Comparison of ENCODE assay signal across 18 cellular contexts in genomic region chr11:56905936-56906335, GRCh38.
DNase-seq lines count a peak whose midpoint lies in the region; ATAC-seq, FAIRE-seq and TF ChIP-seq lines count a peak whose summit lies in the region.
"Had no signal": no experiment of that assay in that cellular context is flagged by ENCODE, and none has a peak within 500 bp of the region (broad histone marks: within the 10 kb centered on the region; RNA-seq: fewer than 3 reads in every experiment).

No MANE protein-coding gene starts in this region.

- H3K36me3 ChIP-seq in breast epithelium = no peaks in the 10 kb centered on the region
- no peaks in the 10 kb centered on the region for H3K36me3 ChIP-seq in astrocyte (ENCODE audit: insufficient read depth, low read length)
- H3K36me3 ChIP-seq: BLaER1 had no signal

- no peaks in the 10 kb centered on the region for H3K27me3 ChIP-seq in breast epithelium
- no peaks in the 10 kb centered on the region for H3K27me3 ChIP-seq in astrocyte (ENCODE audit: insufficient read depth, low read length)
- H3K27me3 ChIP-seq: BLaER1 had no signal

- H3K27ac Mint-ChIP-seq in MCF 10A (ENCODE audit: low read depth, unreplicated experiment) (peak overlapping the region; percentile 76), astrocyte (ENCODE audit: unreplicated experiment) (no peak overlapping the region)
- H3K27ac Mint-ChIP-seq in activated T-cell treated with anti-CD3 and anti-CD28 coated beads, Interleukin-2, amount 50 U/mL, for 24 hours = no peak overlapping the region
- H3K27ac Mint-ChIP-seq: CD8-positive, alpha-beta memory T cell; HFFc6 had no signal

- no peaks in the 10 kb centered on the region for H4K20me1 ChIP-seq in astrocyte (ENCODE audit: insufficient read depth, low read length)
- H4K20me1 ChIP-seq: BLaER1 had no signal

- TF ChIP-seq POLR2A in breast epithelium (IDR thresholded peaks at IDR 0.05) = no peak

- no peaks in the 10 kb centered on the region for H3K4me1 ChIP-seq in breast epithelium
- peaks cover 1% of the 10 kb centered on the region for H3K4me1 ChIP-seq in astrocyte (ENCODE audit: insufficient read depth, low read length)
- H3K4me1 ChIP-seq: BLaER1 had no signal

- H3K4me2 ChIP-seq in astrocyte (ENCODE audit: low read length) = no peak overlapping the region
- H3K4me2 ChIP-seq: BLaER1 had no signal

- no TSS peak for BruUV-seq in MCF 10A (replicated peaks; lab: Mats Ljungman, UMichigan)

- peaks cover 24% of the 10 kb centered on the region for H3K4me1 Mint-ChIP-seq in MCF 10A (ENCODE audit: insufficient read depth, unreplicated experiment)
- H3K4me1 Mint-ChIP-seq in astrocyte (ENCODE audit: low read depth, unreplicated experiment) = peaks cover 14% of the 10 kb centered on the region
- H3K4me1 Mint-ChIP-seq in activated T-cell treated with anti-CD3 and anti-CD28 coated beads, Interleukin-2, amount 50 U/mL, for 24 hours (ENCODE audit: low read depth) = no peaks in the 10 kb centered on the region
- H3K4me1 Mint-ChIP-seq: CD8-positive, alpha-beta memory T cell had no signal

- H2AFZ ChIP-seq in astrocyte (ENCODE audit: low read depth, low read length) = no peak overlapping the region

- H3K4me3 Mint-ChIP-seq in MCF 10A (ENCODE audit: unreplicated experiment) (no peak overlapping the region), astrocyte (ENCODE audit: unreplicated experiment) (no peak overlapping the region)
- H3K4me3 Mint-ChIP-seq in activated T-cell treated with anti-CD3 and anti-CD28 coated beads, Interleukin-2, amount 50 U/mL, for 24 hours = no peak overlapping the region
- H3K4me3 Mint-ChIP-seq: CD8-positive, alpha-beta memory T cell; HFFc6 had no signal

- H3K79me2 ChIP-seq in astrocyte (ENCODE audit: insufficient read depth, low read length) = no peaks in the 10 kb centered on the region

- no peak overlapping the region for H3K4me3 ChIP-seq in breast epithelium
- H3K4me3 ChIP-seq in astrocyte (ENCODE audit: insufficient read depth, low read depth, low read length) = no peak overlapping the region
- H3K4me3 ChIP-seq: BLaER1 had no signal

- CTCF ChIA-PET in MCF 10A (lab: Yijun Ruan, JAX) = no interaction called here

- no peak overlapping the region for H3K9ac ChIP-seq in astrocyte (ENCODE audit: low read length)
- H3K9ac ChIP-seq: BLaER1 had no signal

- FAIRE-seq in astrocyte (lab: Jason Lieb, UNC) = no peak
- FAIRE-seq: GM19239 had no signal

- H3K9me3 ChIP-seq in breast epithelium (no peaks in the 10 kb centered on the region), astrocyte (ENCODE audit: insufficient read depth, low read depth, low read length) (no peaks in the 10 kb centered on the region)
- H3K9me3 ChIP-seq: BLaER1, Caco-2 had no signal

- no peaks in the 10 kb centered on the region for H3K9me3 Mint-ChIP-seq in MCF 10A (ENCODE audit: unreplicated experiment)
- H3K9me3 Mint-ChIP-seq in astrocyte (ENCODE audit: unreplicated experiment) = no peaks in the 10 kb centered on the region
- H3K9me3 Mint-ChIP-seq in activated T-cell treated with anti-CD3 and anti-CD28 coated beads, Interleukin-2, amount 50 U/mL, for 24 hours = no peaks in the 10 kb centered on the region
- H3K9me3 Mint-ChIP-seq: HFFc6 had no signal

- intact Hi-C loops in MCF 10A (cut with micrococcal nuclease) (loop anchor here (10.0 kb wide), 1 partner anchor 169 kb away; no protein-coding TSS in a partner anchor), breast epithelium (cut with DNase I; ENCODE audit: low total_unique reads) (no loop called here)

- no peak for TF ChIP-seq CTCF in MCF 10A (IDR thresholded peaks at IDR 0.05; ENCODE audit: unreplicated experiment)
- no peak for TF ChIP-seq CTCF in breast epithelium (IDR thresholded peaks at IDR 0.05)
- no peak for TF ChIP-seq CTCF in astrocyte (IDR thresholded peaks at IDR 0.05; ENCODE audit: insufficient read depth, low read depth, low read length)

- DNase-seq in MCF 10A (ENCODE audit: unreplicated experiment) = no peak
- no peak for DNase-seq in breast epithelium (ENCODE audit: low spot score in 2 of 2)
- DNase-seq in astrocyte (ENCODE audit: low read depth) = peak; percentile 18
- DNase-seq in epithelial cell of prostate (ENCODE audit: low read depth, low spot score) = peak; percentile 75
- DNase-seq in kidney glomerular epithelial cell (lab: John Stamatoyannopoulos, UW) = no peak
- no peak for DNase-seq in NCI-H345 treated with DMSO at 0.1 percent for 48 hours (lab: John Stamatoyannopoulos, UW; ENCODE audit: unreplicated experiment)
- no peak for DNase-seq in activated T-cell treated with anti-CD3 and anti-CD28 coated beads, Interleukin-2, amount 50 U/mL, for 24 hours
- DNase-seq: AML-193; Caco-2; CD8-positive, alpha-beta memory T cell; DMS53; GF-D8; HCEC 1CT; HFFc6 had no signal

- H3K27ac ChIP-seq in breast epithelium = no peak overlapping the region
- H3K27ac ChIP-seq in astrocyte (ENCODE audit: low read depth, low read length) = no peak overlapping the region
- peak overlapping the region; percentile 99 for H3K27ac ChIP-seq in epithelial cell of prostate
- H3K27ac ChIP-seq: 22Rv1, BLaER1 had no signal

- H3K36me3 Mint-ChIP-seq in MCF 10A (ENCODE audit: insufficient read depth, unreplicated experiment) (no peaks in the 10 kb centered on the region), astrocyte (ENCODE audit: low read depth, unreplicated experiment) (no peaks in the 10 kb centered on the region)
- H3K36me3 Mint-ChIP-seq in activated T-cell treated with anti-CD3 and anti-CD28 coated beads, Interleukin-2, amount 50 U/mL, for 24 hours (ENCODE audit: low read depth) = no peaks in the 10 kb centered on the region
- H3K36me3 Mint-ChIP-seq: CD8-positive, alpha-beta memory T cell had no signal

- POLR2A ChIA-PET in MCF 10A (lab: Yijun Ruan, JAX) = interaction anchor here (0.6 to 2.0 kb wide), 9 partner anchors 9 to 203 kb away, joined by 3 to 21 read pairs (median 5); no protein-coding TSS in a partner anchor

- no peak for ATAC-seq in GM21360 (IDR thresholded peaks at IDR 0.05; ENCODE audit: unreplicated experiment)

- no peaks in the 10 kb centered on the region for H3K27me3 Mint-ChIP-seq in MCF 10A (ENCODE audit: insufficient read depth, unreplicated experiment)
- H3K27me3 Mint-ChIP-seq in astrocyte (ENCODE audit: low read depth, unreplicated experiment) = no peaks in the 10 kb centered on the region
- no peaks in the 10 kb centered on the region for H3K27me3 Mint-ChIP-seq in activated T-cell treated with anti-CD3 and anti-CD28 coated beads, Interleukin-2, amount 50 U/mL, for 24 hours
- H3K27me3 Mint-ChIP-seq: CD8-positive, alpha-beta memory T cell had no signal

Comparison
In these comparisons a context has a peak if more than half of its experiments do, and no peak if none do; other contexts are left out.
1. DNase-seq: peak in astrocyte (single experiment) and epithelial cell of prostate (single experiment); none in MCF 10A (single experiment), breast epithelium (0 of 2), kidney glomerular epithelial cell (single experiment), NCI-H345 treated with DMSO at 0.1 percent for 48 hours (single experiment) and activated T-cell treated with anti-CD3 and anti-CD28 coated beads, Interleukin-2, amount 50 U/mL, for 24 hours (single experiment).